1 cellular context compared by ENCODE assay signal in genomic region chr2:37571571-37572136, GRCh38.
TF ChIP-seq lines count a peak whose summit lies in the region.

No MANE protein-coding gene starts in this region.

TF ChIP-seq in IMR-90, 13 proteins besides CTCF, POLR2A, EP300 and RAD21:
- TF ChIP-seq ELK1 (IDR thresholded peaks at IDR 0.05; ENCODE audit: borderline replicate concordance, low read depth, low read length), result no peak
